In the genomic region with DNA sequence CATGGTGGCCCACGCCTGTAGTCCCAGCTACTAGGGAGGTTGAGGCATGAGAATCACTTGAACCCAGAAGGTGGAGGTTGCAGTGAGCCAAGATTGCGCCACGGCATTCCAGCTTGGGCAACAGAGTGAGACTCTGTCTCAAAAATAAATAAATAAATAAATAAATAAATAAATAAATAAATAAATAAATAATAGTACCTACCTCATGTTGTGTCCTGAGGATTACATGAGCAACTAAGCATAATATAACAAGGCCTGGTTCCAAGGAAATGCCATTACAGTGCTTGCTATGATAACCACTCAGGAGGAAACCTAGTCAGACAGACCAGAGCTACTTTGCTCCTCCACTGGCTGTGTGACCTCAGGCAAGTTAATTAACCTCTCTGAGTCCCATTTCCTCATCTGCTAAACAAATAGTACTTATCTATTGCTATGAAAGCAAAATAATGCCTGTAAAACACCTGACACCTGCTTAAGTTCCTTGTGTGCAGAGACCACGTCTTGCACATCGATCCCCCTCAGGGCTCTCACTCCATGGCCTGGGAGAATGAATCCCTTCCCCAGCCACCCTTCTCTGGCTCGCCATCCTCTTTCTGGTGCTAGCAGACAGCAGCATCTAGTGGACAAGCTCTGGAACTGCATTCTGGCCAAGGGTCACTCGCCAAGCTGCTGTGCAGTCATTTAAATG, we compare ENCODE assay signal across 9 cellular contexts. TPM values are rescaled to one million over a fixed set of nuclear protein-coding genes. Genes with fewer than 3 reads are reported as not detected.
DNase-seq lines count a peak whose midpoint lies in the region; ATAC-seq, FAIRE-seq and TF ChIP-seq lines count a peak whose summit lies in the region.
"Had no signal": no experiment of that assay in that cellular context is flagged by ENCODE, and none has a peak within 500 bp of the region (broad histone marks: within the 10 kb centered on the region; RNA-seq: fewer than 3 reads in every experiment).

No MANE protein-coding gene starts in this region.

- peaks cover 45% of the 10 kb centered on the region for H3K27me3 ChIP-seq in foreskin keratinocyte
- no peaks in the 10 kb centered on the region for H3K27me3 ChIP-seq in uterus

- TF ChIP-seq CTCF in foreskin keratinocyte (conservative IDR thresholded peaks at IDR 0.05) = peak; percentile 97
- peak; percentile 94 to 99 (median 98) for TF ChIP-seq CTCF in uterus (IDR thresholded peaks at IDR 0.05)

- H3K9me3 ChIP-seq in uterus = no peaks in the 10 kb centered on the region

- H3K36me3 ChIP-seq in uterus = no peaks in the 10 kb centered on the region

- intact Hi-C loops in uterus (cut with DNase I; ENCODE audit: low total_unique reads) = loop anchor here (10.0 kb wide), 1 partner anchor 92 kb away; no protein-coding TSS in a partner anchor

- no peak for ATAC-seq in foreskin keratinocyte
- no peak for ATAC-seq in HG03521 (IDR thresholded peaks at IDR 0.05; ENCODE audit: unreplicated experiment)

- no peaks in the 10 kb centered on the region for H3K4me1 ChIP-seq in foreskin keratinocyte
- no peaks in the 10 kb centered on the region for H3K4me1 ChIP-seq in uterus

- no peak for TF ChIP-seq POLR2A in uterus (IDR thresholded peaks at IDR 0.05)

- H3K27ac ChIP-seq in foreskin keratinocyte (no peak overlapping the region), uterus (no peak overlapping the region)

- H3K4me3 ChIP-seq in uterus = no peak overlapping the region

- FAIRE-seq in RCC 7860 (lab: Jason Lieb, UNC) = no peak
- FAIRE-seq: TTC549 had no signal

- DNase-seq in DMS53 (lab: John Stamatoyannopoulos, UW) (peak; percentile 82), Kasumi-1 (lab: John Stamatoyannopoulos, UW) (peak; percentile 79 to 81), RCC 7860 (ENCODE audit: low spot score) (peak; percentile 50), foreskin keratinocyte (peak in 1 of 2 donors; percentile 48), occipital lobe (lab: John Stamatoyannopoulos, UW) (peak; percentile 50), uterus (peak; percentile 58 to 63)
- peak; percentile 35 for DNase-seq in activated effector memory CD4-positive, alpha-beta T cell treated with Interleukin-2 at 50 U/mL for 16 hours

RNA-seq across cellular contexts. Expression of a gene that starts 7.5 kb away (rescaled TPM):
- total RNA-seq in foreskin keratinocyte = 5.2 and 6.5 TPM in 2 replicates
- polyA plus RNA-seq in foreskin keratinocyte = 4.6 and 6.5 TPM in 2 replicates
- 1.6 TPM for total RNA-seq in occipital lobe
- 1 to 10 TPM in 2 of 4 donors, under 1 TPM in 1, not detected in 1; under 0.01 to 1.1 (median 1.0) TPM for total RNA-seq in uterus

RNA-seq across cellular contexts. Expression of a gene that starts 37.8 kb away (rescaled TPM):
- total RNA-seq in foreskin keratinocyte (25.6 and 28.8 TPM in 2 replicates), occipital lobe (18.4 TPM), uterus (100 to 1,000 TPM in 1 of 4 donors, 10 to 100 TPM in 3; 32.3 to 218 (median 60.3) TPM)
- polyA plus RNA-seq in foreskin keratinocyte = 12.3 and 12.8 TPM in 2 replicates
